25 cellular contexts compared by ENCODE assay signal in the genomic region with DNA sequence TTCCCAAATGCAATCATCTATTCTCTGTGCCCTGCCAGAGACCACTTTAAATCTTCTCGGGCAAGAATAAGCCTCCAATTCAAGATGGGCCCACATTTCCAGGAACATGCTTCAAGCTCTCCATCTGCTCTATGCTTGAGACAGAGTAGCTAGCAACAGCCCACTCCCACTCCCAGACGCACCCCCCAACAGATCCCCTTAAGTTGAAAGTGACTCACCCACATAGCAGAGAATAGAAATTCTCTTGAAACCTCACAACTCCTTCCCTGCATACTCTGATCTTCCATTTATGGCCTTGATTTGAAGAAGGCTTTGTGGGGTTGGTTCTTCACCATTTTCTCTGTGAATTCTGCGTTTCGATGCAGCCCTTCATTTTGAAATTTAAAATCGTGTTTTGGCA.
"Had no signal": no experiment of that assay in that cellular context is flagged by ENCODE, and none has a peak within 500 bp of the region (broad histone marks: within the 10 kb centered on the region; RNA-seq: fewer than 3 reads in every experiment).

No MANE protein-coding gene starts in this region.

- H3K27ac ChIP-seq: ascending aorta, KMS-11, VCaP had no signal

- ATAC-seq: activated CD8-positive, alpha-beta T cell treated with anti-CD3 and anti-CD28 coated beads for 36 hours; activated naive CD4-positive, alpha-beta T cell treated with anti-CD3 and anti-CD28 coated beads, Interleukin-2, amount 50 U/mL, for 72 hours; activated naive CD8-positive, alpha-beta T cell treated with anti-CD3 and anti-CD28 coated beads, Interleukin-2, amount 50 U/mL, for 24 hours had no signal

- H3K9me3 ChIP-seq: ascending aorta, SK-N-SH had no signal

- DNase-seq: activated CD4-positive, CD25-positive, alpha-beta regulatory T cell; activated CD8-positive, alpha-beta memory T cell treated with anti-CD3 and anti-CD28 coated beads, Interleukin-2, amount 50 U/mL, for 4 hours; activated CD8-positive, alpha-beta T cell treated with anti-CD3 and anti-CD28 coated beads for 36 hours; activated effector memory CD4-positive, alpha-beta T cell treated with anti-CD3 and anti-CD28 coated beads, Interleukin-2, amount 50 U/mL, for 16 hours; activated naive CD4-positive, alpha-beta T cell treated with Interleukin-2 at 50 U/mL for 16 hours; activated naive CD8-positive, alpha-beta T cell treated with anti-CD3 and anti-CD28 coated beads, Interleukin-2, amount 50 U/mL, for 24 hours; activated T-cell treated with anti-CD3 and anti-CD28 coated beads, Interleukin-2, amount 50 U/mL, for 1 hour; amniotic stem cell; NCI-H1092; NCI-H1417; NCI-H1930; NCI-H226; NCI-H526; NCI-H774; NK-92 treated with Interleukin-12 subunit alpha and Interleukin-12 subunit beta, amount 100 ng/mL, for 24 hours; SIG-M5; SK-N-SH; T-helper 1 cell had no signal

- FAIRE-seq: RCC 7860 had no signal

- H3K4me2 ChIP-seq: KMS-11, SK-N-SH had no signal

- H3K9ac ChIP-seq: KMS-11, SK-N-SH had no signal

- H3K4me1 ChIP-seq: ascending aorta had no signal

- H3K4me3 ChIP-seq: ascending aorta had no signal

- H3K27me3 Mint-ChIP-seq: activated CD8-positive, alpha-beta T cell treated with anti-CD3 and anti-CD28 coated beads for 36 hours; activated naive CD8-positive, alpha-beta T cell treated with anti-CD3 and anti-CD28 coated beads, Interleukin-2, amount 50 U/mL, for 24 hours had no signal

- H3K36me3 ChIP-seq: ascending aorta had no signal

- H3K9me3 Mint-ChIP-seq: activated naive CD8-positive, alpha-beta T cell treated with anti-CD3 and anti-CD28 coated beads, Interleukin-2, amount 50 U/mL, for 24 hours; activated T-helper 1 cell treated with anti-CD3 and anti-CD28 coated beads, Interleukin-12 subunit alpha, Interleukin-12 subunit beta, Interleukin-2, Interleukin-4 antibody, amounts not matched to agents 30 ng/mL and 10 ng/mL and 1 ng/mL, durations not matched to agents 14 hours and 24 hours and 36 hours had no signal

- H3K36me3 Mint-ChIP-seq: activated naive CD4-positive, alpha-beta T cell treated with anti-CD3 and anti-CD28 coated beads, Interleukin-2, amount 50 U/mL, for 72 hours; brain had no signal

- H3K4me3 Mint-ChIP-seq: activated CD8-positive, alpha-beta T cell treated with anti-CD3 and anti-CD28 coated beads for 36 hours; activated naive CD8-positive, alpha-beta T cell treated with anti-CD3 and anti-CD28 coated beads, Interleukin-2, amount 50 U/mL, for 24 hours; activated T-helper 1 cell treated with anti-CD3 and anti-CD28 coated beads, Interleukin-12 subunit alpha, Interleukin-12 subunit beta, Interleukin-2, Interleukin-4 antibody, amounts not matched to agents 30 ng/mL and 10 ng/mL and 1 ng/mL, durations not matched to agents 14 hours and 24 hours and 36 hours; brain had no signal

- H3K4me1 Mint-ChIP-seq: activated naive CD8-positive, alpha-beta T cell treated with anti-CD3 and anti-CD28 coated beads, Interleukin-2, amount 50 U/mL, for 24 hours; brain had no signal

- H3K27me3 ChIP-seq: ascending aorta had no signal
